10 cellular contexts compared by ENCODE assay signal in genomic region chr7:4715385-4715770, GRCh38.
A peak's percentile ranks its signal among the peaks of the same experiment; 100 is the strongest.
DNase-seq lines count a peak whose midpoint lies in the region; ATAC-seq and TF ChIP-seq lines count a peak whose summit lies in the region.
"Had no signal": no experiment of that assay in that cellular context is flagged by ENCODE, and none has a peak within 500 bp of the region (broad histone marks: within the 10 kb centered on the region; RNA-seq: fewer than 3 reads in every experiment).

No MANE protein-coding gene starts in this region.

- H3K27me3 Mint-ChIP-seq in T-helper 2 cell treated with Interferon-gamma antibody and Interleukin-4, amounts not matched to agents 5 μg/mL and 100 μg/mL, for 36 hours (ENCODE audit: low read depth): no peaks in the 10 kb centered on the region

- H3K36me3 Mint-ChIP-seq in T-helper 2 cell treated with Interferon-gamma antibody and Interleukin-4, amounts not matched to agents 5 μg/mL and 100 μg/mL, for 36 hours (ENCODE audit: low read depth): peaks cover 12% of the 10 kb centered on the region

- no peak overlapping the region for H3K4me3 Mint-ChIP-seq in T-helper 2 cell treated with Interferon-gamma antibody and Interleukin-4, amounts not matched to agents 5 μg/mL and 100 μg/mL, for 36 hours

- TF ChIP-seq CTCF in RWPE1 (conservative IDR thresholded peaks at IDR 0.05; ENCODE audit: low read depth) (no peak), neutrophil (IDR thresholded peaks at IDR 0.05) (no peak)

- ATAC-seq in GM21515 (IDR thresholded peaks at IDR 0.05; ENCODE audit: unreplicated experiment): no peak

- POLR2A ChIA-PET in RWPE1 (lab: Yijun Ruan, JAX; ENCODE audit: low non-redundant PET): no interaction called here

- H3K4me1 Mint-ChIP-seq in T-helper 2 cell treated with Interferon-gamma antibody and Interleukin-4, amounts not matched to agents 5 μg/mL and 100 μg/mL, for 36 hours (ENCODE audit: low read depth): peaks cover 14% of the 10 kb centered on the region

- H3K4me1 ChIP-seq in neutrophil (ENCODE audit: control insufficient read depth in 1 of 2, insufficient read depth in 1 of 2, low read depth in 1 of 2, low read length in 1 of 2): peaks cover 51 to 52% of the 10 kb centered on the region in 2 experiments

- no peaks in the 10 kb centered on the region for H3K9me3 Mint-ChIP-seq in T-helper 2 cell treated with Interferon-gamma antibody and Interleukin-4, amounts not matched to agents 5 μg/mL and 100 μg/mL, for 36 hours

- H3K36me3 ChIP-seq in neutrophil: no peaks in the 10 kb centered on the region

- DNase-seq in AG08395 (ENCODE audit: low spot score): peak; percentile 82
- peak; percentile 67 for DNase-seq in RWPE1 (ENCODE audit: low spot score)
- DNase-seq in fibroblast of gingiva (ENCODE audit: low read depth): peak; percentile 84
- no peak for DNase-seq in T-helper 2 cell treated with Interferon-gamma antibody and Interleukin-4, amounts not matched to agents 5 μg/mL and 100 μg/mL, for 36 hours (ENCODE audit: low spot score)
- DNase-seq in activated gamma-delta T cell (lab: John Stamatoyannopoulos, UW): no peak
- no peak for DNase-seq in activated CD8-positive, alpha-beta memory T cell treated with anti-CD3 and anti-CD28 coated beads, Interleukin-2, amount 50 U/mL, for 4 hours
- DNase-seq: effector CD8-positive, alpha-beta T cell had no signal

- H3K9me3 ChIP-seq in neutrophil: no peaks in the 10 kb centered on the region

- H3K27ac ChIP-seq in RWPE1 (peak overlapping the region; percentile 74), neutrophil (peak overlapping the region; percentile 84)

- peak overlapping the region; percentile 51 to 53 for H3K4me3 ChIP-seq in neutrophil (ENCODE audit: low read depth in 1 of 2, low read length in 1 of 2)
- H3K4me3 ChIP-seq: skin epidermis had no signal

- no peak overlapping the region for H3K27ac Mint-ChIP-seq in T-helper 2 cell treated with Interferon-gamma antibody and Interleukin-4, amounts not matched to agents 5 μg/mL and 100 μg/mL, for 36 hours

- no peaks in the 10 kb centered on the region for H3K27me3 ChIP-seq in neutrophil

- CTCF ChIA-PET in RWPE1 (lab: Yijun Ruan, JAX): interaction anchor here (0.5 to 1.2 kb wide), 3 partner anchors 16 to 1061 kb away, joined by 3 read pairs; no protein-coding TSS in a partner anchor

Comparison
In these comparisons a context has a peak if more than half of its experiments do, and no peak if none do; other contexts are left out.
1. DNase-seq: peak in AG08395 (single experiment), RWPE1 (single experiment) and fibroblast of gingiva (single experiment); none in T-helper 2 cell treated with Interferon-gamma antibody and Interleukin-4, amounts not matched to agents 5 μg/mL and 100 μg/mL, for 36 hours (single experiment), activated gamma-delta T cell (single experiment) and activated CD8-positive, alpha-beta memory T cell treated with anti-CD3 and anti-CD28 coated beads, Interleukin-2, amount 50 U/mL, for 4 hours (single experiment).